ENCODE assay signal across 10 cellular contexts in the genomic region with DNA sequence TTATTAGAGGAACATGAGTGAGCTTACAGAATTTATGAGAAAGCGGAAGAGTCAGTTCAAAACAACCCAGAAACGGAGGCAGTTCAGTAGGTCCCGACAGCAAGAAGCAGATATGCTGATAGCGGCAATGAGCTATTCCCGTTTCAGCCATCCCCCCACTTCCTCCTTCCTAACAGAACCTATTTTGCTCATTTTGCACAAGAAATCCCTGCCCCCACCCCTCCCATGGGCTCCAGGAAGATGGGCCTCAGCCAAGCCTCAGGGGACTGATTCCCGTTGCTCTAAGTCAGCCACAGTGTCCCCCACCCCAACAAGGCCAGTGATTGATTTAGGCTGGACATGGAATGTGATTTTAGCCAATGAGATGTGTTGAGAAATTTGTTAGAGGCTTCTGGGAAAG.
A peak's percentile ranks its signal among the peaks of the same experiment; 100 is the strongest.
DNase-seq lines count a peak whose midpoint lies in the region; ATAC-seq and TF ChIP-seq lines count a peak whose summit lies in the region.
"Had no signal": no experiment of that assay in that cellular context is flagged by ENCODE, and none has a peak within 500 bp of the region (broad histone marks: within the 10 kb centered on the region; RNA-seq: fewer than 3 reads in every experiment).

No MANE protein-coding gene starts in this region.

- H3K27me3 Mint-ChIP-seq in activated CD8-positive, alpha-beta memory T cell treated with anti-CD3 and anti-CD28 coated beads, Interleukin-2, amount 10 ng/mL, durations not matched to agents 7 days and 5 days = peaks cover 15% of the 10 kb centered on the region
- H3K27me3 Mint-ChIP-seq in dendritic cell treated with granulocyte-macrophage colony-stimulating factor and Interleukin-4, amounts not matched to agents 40 ng/mL and 50 ng/mL, for 4 days = peaks cover 9% of the 10 kb centered on the region

- POLR2A ChIA-PET in GM10248 (lab: Yijun Ruan, JAX) = no interaction called here

- H2AFZ ChIP-seq in osteoblast (ENCODE audit: low read length) = no peak overlapping the region

- H3K4me3 ChIP-seq in lung (no peak overlapping the region), tibial nerve (no peak overlapping the region), osteoblast (ENCODE audit: insufficient read depth, low read length) (no peak overlapping the region)
- H3K4me3 ChIP-seq: Peyer's patch had no signal

- no peak for TF ChIP-seq POLR2A in tibial nerve (IDR thresholded peaks at IDR 0.05)

- intact Hi-C loops in dendritic cell treated with granulocyte-macrophage colony-stimulating factor and Interleukin-4, amounts not matched to agents 40 ng/mL and 50 ng/mL, for 4 days (cut with micrococcal nuclease) = loop anchor here (5.0 to 10.0 kb wide), 2 partner anchors 41 to 73 kb away; no protein-coding TSS in a partner anchor

- H3K36me3 ChIP-seq in lung (ENCODE audit: control insufficient read depth in 2 of 2, insufficient read depth in 2 of 2, low read length in 2 of 2) (no peaks in the 10 kb centered on the region), tibial nerve (no peaks in the 10 kb centered on the region), osteoblast (ENCODE audit: insufficient read depth, low read length) (no peaks in the 10 kb centered on the region)
- H3K36me3 ChIP-seq: Peyer's patch had no signal

- H3K4me1 Mint-ChIP-seq in activated CD8-positive, alpha-beta memory T cell treated with anti-CD3 and anti-CD28 coated beads, Interleukin-2, amount 10 ng/mL, durations not matched to agents 7 days and 5 days = peaks cover 53% of the 10 kb centered on the region
- H3K4me1 Mint-ChIP-seq in dendritic cell treated with granulocyte-macrophage colony-stimulating factor and Interleukin-4, amounts not matched to agents 40 ng/mL and 50 ng/mL, for 4 days (ENCODE audit: low read depth) = peaks cover 80% of the 10 kb centered on the region

- no peak overlapping the region for H3K4me2 ChIP-seq in osteoblast (ENCODE audit: insufficient read depth, low read length)

- ATAC-seq in activated CD8-positive, alpha-beta memory T cell treated with anti-CD3 and anti-CD28 coated beads, Interleukin-2, amount 10 ng/mL, durations not matched to agents 7 days and 5 days = no peak
- ATAC-seq in lung (ENCODE audit: insufficient read depth, low FRiP score) (peak; percentile 49), GM21390 (IDR thresholded peaks at IDR 0.05; ENCODE audit: unreplicated experiment) (no peak)

- H3K27ac Mint-ChIP-seq in activated CD8-positive, alpha-beta memory T cell treated with anti-CD3 and anti-CD28 coated beads, Interleukin-2, amount 10 ng/mL, durations not matched to agents 7 days and 5 days = no peak overlapping the region
- peak overlapping the region; percentile 86 for H3K27ac Mint-ChIP-seq in dendritic cell treated with granulocyte-macrophage colony-stimulating factor and Interleukin-4, amounts not matched to agents 40 ng/mL and 50 ng/mL, for 4 days

- H4K20me1 ChIP-seq in osteoblast (ENCODE audit: insufficient read depth, low read length) = no peaks in the 10 kb centered on the region

- H3K9me3 ChIP-seq in lung (ENCODE audit: control insufficient read depth in 2 of 2, insufficient read depth in 1 of 2, low read length in 1 of 2) (no peaks in the 10 kb centered on the region), tibial nerve (no peaks in the 10 kb centered on the region), osteoblast (ENCODE audit: low read depth, low read length) (no peaks in the 10 kb centered on the region)
- H3K9me3 ChIP-seq: Peyer's patch had no signal

- no peaks in the 10 kb centered on the region for H3K9me3 Mint-ChIP-seq in activated CD8-positive, alpha-beta memory T cell treated with anti-CD3 and anti-CD28 coated beads, Interleukin-2, amount 10 ng/mL, durations not matched to agents 7 days and 5 days (ENCODE audit: low read depth)
- H3K9me3 Mint-ChIP-seq in dendritic cell treated with granulocyte-macrophage colony-stimulating factor and Interleukin-4, amounts not matched to agents 40 ng/mL and 50 ng/mL, for 4 days = no peaks in the 10 kb centered on the region

- TF ChIP-seq CTCF in lung (IDR thresholded peaks at IDR 0.05; ENCODE audit: control extremely low read depth, extremely low read depth) (no peak), tibial nerve (IDR thresholded peaks at IDR 0.05) (no peak), osteoblast (IDR thresholded peaks at IDR 0.05; ENCODE audit: extremely low read depth, low read depth, low read length) (no peak), GM10248 (IDR thresholded peaks at IDR 0.05; ENCODE audit: control extremely low read depth, extremely low read depth, low read depth, missing control alignments) (no peak)

- H3K4me1 ChIP-seq in lung (ENCODE audit: control insufficient read depth in 2 of 2, insufficient read depth in 2 of 2, low read length in 2 of 2) (peaks cover 0 to 34% of the 10 kb centered on the region in 2 donors), tibial nerve (peaks cover 0 to 32% (median 11%) of the 10 kb centered on the region in 4 donors), osteoblast (ENCODE audit: insufficient read depth, low read length) (peaks cover 15% of the 10 kb centered on the region)

- H3K36me3 Mint-ChIP-seq in activated CD8-positive, alpha-beta memory T cell treated with anti-CD3 and anti-CD28 coated beads, Interleukin-2, amount 10 ng/mL, durations not matched to agents 7 days and 5 days = no peaks in the 10 kb centered on the region
- no peaks in the 10 kb centered on the region for H3K36me3 Mint-ChIP-seq in dendritic cell treated with granulocyte-macrophage colony-stimulating factor and Interleukin-4, amounts not matched to agents 40 ng/mL and 50 ng/mL, for 4 days (ENCODE audit: low read depth)

- peak; percentile 37 for DNase-seq in activated CD8-positive, alpha-beta memory T cell treated with anti-CD3 and anti-CD28 coated beads, Interleukin-2, amount 10 ng/mL, durations not matched to agents 7 days and 5 days
- DNase-seq in activated CD8-positive, alpha-beta memory T cell treated with anti-CD3 and anti-CD28 coated beads, Interleukin-2, amount 50 U/mL, for 4 hours = no peak
- DNase-seq in lung (ENCODE audit: low spot score) (no peak), tibial nerve (ENCODE audit: low spot score in 2 of 2) (peak in 1 of 2 donors; percentile 61), osteoblast (ENCODE audit: insufficient read length, low spot score, missing footprints) (no peak), GM10248 (ENCODE audit: extremely low spot score) (no peak)
- DNase-seq: activated effector memory CD4-positive, alpha-beta T cell treated with Interleukin-2 at 50 U/mL for 16 hours had no signal

- TF ChIP-seq EP300 in tibial nerve (IDR thresholded peaks at IDR 0.05) = peak in 1 of 2 donors; percentile 63

- WGBS in lung, 2 donors = 18 to 54% methylated on average over 6 of the region's 6 CpGs
- WGBS in tibial nerve, 2 donors = 71 to 80% methylated on average over 6 of the region's 6 CpGs

- CTCF ChIA-PET in activated CD8-positive, alpha-beta memory T cell treated with anti-CD3 and anti-CD28 coated beads, Interleukin-2, amount 10 ng/mL, durations not matched to agents 7 days and 5 days (lab: Charles Lee) = interaction anchor here (1.7 to 3.4 kb wide), 2 partner anchors 9 to 116 kb away, joined by 3 to 18 read pairs; no protein-coding TSS in a partner anchor
- CTCF ChIA-PET in GM10248 (lab: Yijun Ruan, JAX) = interaction anchor here (2.6 kb wide), 1 partner anchor 10 kb away, joined by 8 read pairs; no protein-coding TSS in a partner anchor

- no peak overlapping the region for H3K4me3 Mint-ChIP-seq in activated CD8-positive, alpha-beta memory T cell treated with anti-CD3 and anti-CD28 coated beads, Interleukin-2, amount 10 ng/mL, durations not matched to agents 7 days and 5 days
- H3K4me3 Mint-ChIP-seq in dendritic cell treated with granulocyte-macrophage colony-stimulating factor and Interleukin-4, amounts not matched to agents 40 ng/mL and 50 ng/mL, for 4 days = peak overlapping the region; percentile 17

- H3K79me2 ChIP-seq in osteoblast (ENCODE audit: insufficient read depth, low read length) = no peaks in the 10 kb centered on the region

- H3K27ac ChIP-seq in lung (ENCODE audit: low read depth in 1 of 2, low read length in 1 of 2) = peak overlapping the region in 1 of 2 donors; percentile 87
- H3K27ac ChIP-seq in tibial nerve = peak overlapping the region in 3 of 4 donors; percentile 34 to 75 (median 66)
- H3K27ac ChIP-seq in osteoblast (ENCODE audit: low read depth, low read length) = no peak overlapping the region

- H3K27me3 ChIP-seq in lung (ENCODE audit: control insufficient read depth, insufficient read depth) (no peaks in the 10 kb centered on the region), tibial nerve (no peaks in the 10 kb centered on the region), osteoblast (ENCODE audit: insufficient read depth, low read length) (no peaks in the 10 kb centered on the region)
- H3K27me3 ChIP-seq: Peyer's patch had no signal
